8 cellular contexts compared by ENCODE assay signal in the genomic region with DNA sequence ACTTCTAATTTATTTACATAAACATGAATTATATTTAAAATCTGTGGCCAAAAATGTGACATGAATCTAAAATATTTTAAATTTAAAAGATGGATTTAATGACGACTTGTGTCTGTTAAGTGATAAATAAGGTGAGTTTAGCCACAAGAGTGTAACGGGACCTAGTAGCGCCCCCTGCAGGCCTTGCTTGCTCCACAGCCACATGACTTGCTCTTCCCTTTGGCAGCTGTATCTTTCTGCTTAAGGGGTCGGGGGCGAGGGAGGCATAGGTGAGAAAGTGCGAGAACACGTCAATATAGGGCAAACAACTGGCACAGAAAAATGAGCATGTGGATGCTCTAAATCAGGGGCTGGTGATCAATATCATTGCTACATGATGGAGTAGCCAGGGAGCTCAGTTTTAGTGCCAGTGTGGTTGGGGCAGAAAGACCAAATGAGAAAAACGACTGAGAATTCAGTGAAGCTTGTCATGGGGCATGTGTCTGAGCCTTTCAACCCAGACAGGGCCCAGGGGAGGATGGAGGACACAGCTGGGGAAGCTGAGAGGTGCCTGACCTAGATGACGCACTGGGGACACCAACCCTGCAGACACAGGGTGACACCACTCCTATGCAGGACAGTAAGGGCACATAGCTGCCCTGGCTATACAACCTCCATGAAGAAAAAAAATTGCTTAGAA. TPM values are rescaled to one million over a fixed set of nuclear protein-coding genes. Genes with fewer than 3 reads are reported as not detected.
DNase-seq lines count a peak whose midpoint lies in the region; ATAC-seq lines count a peak whose summit lies in the region.

No MANE protein-coding gene starts in this region.

- H2BK12ac ChIP-seq in trophoblast cell (ENCODE audit: low read length), result no peak overlapping the region

- no peak for ATAC-seq in GM21717 (IDR thresholded peaks at IDR 0.05; ENCODE audit: unreplicated experiment)

- H4K12ac ChIP-seq in trophoblast cell (ENCODE audit: low read depth, low read length), result no peak overlapping the region

- no peak overlapping the region for H3K4me2 ChIP-seq in trophoblast cell (ENCODE audit: low read length)

- no peak overlapping the region for H3K9ac ChIP-seq in trophoblast cell (ENCODE audit: low read length)

- DNase-seq in NCI-H2196 (lab: John Stamatoyannopoulos, UW; ENCODE audit: unreplicated experiment), result peak; percentile 1
- no peak for DNase-seq in NCI-H2196 treated with DMSO at 0.1 percent for 48 hours (lab: John Stamatoyannopoulos, UW; ENCODE audit: unreplicated experiment)
- DNase-seq in NCI-H2029 (lab: John Stamatoyannopoulos, UW), result peak; percentile 6
- DNase-seq in activated CD8-positive, alpha-beta memory T cell treated with anti-CD3 and anti-CD28 coated beads for 48 hours (ENCODE audit: low read depth in 2 of 3, low spot score in 2 of 3), result peak in 2 of 3 experiments; percentile 16 to 68
- peak; percentile 47 for DNase-seq in fibroblast of peridontal ligament (ENCODE audit: extremely low read depth)
- peak; percentile 64 to 79 for DNase-seq in trophoblast cell
- no peak for DNase-seq in NCI-H2081 (lab: John Stamatoyannopoulos, UW)

- H2AK5ac ChIP-seq in trophoblast cell (ENCODE audit: low read length), result no peak overlapping the region

- no peak overlapping the region for H2BK5ac ChIP-seq in trophoblast cell (ENCODE audit: low read depth, low read length, poor library complexity)

- H3K4me3 ChIP-seq in trophoblast cell (ENCODE audit: low read depth, low read length), result no peak overlapping the region

- no peaks in the 10 kb centered on the region for H3K79me1 ChIP-seq in trophoblast cell (ENCODE audit: low read length)

- no peaks in the 10 kb centered on the region for H3K9me3 ChIP-seq in trophoblast cell (ENCODE audit: insufficient read depth, low read depth, low read length)

- WGBS in trophoblast cell (ENCODE audit: extremely low coverage, insufficient coverage, insufficient read length), result no CpG with 5 or more reads among the region's 9 CpGs

- H3K4me1 ChIP-seq in trophoblast cell (ENCODE audit: control insufficient read depth in 1 of 2, insufficient read depth in 2 of 2, low read length in 2 of 2), result no peaks in the 10 kb centered on the region

- peaks cover 23 to 28% of the 10 kb centered on the region in 2 experiments for H3K36me3 ChIP-seq in trophoblast cell (ENCODE audit: control insufficient read depth in 1 of 2, insufficient read depth in 2 of 2, low read length in 2 of 2)

- no peak overlapping the region for H2AFZ ChIP-seq in trophoblast cell (ENCODE audit: insufficient read depth, low read length, poor library complexity)

- H3K4ac ChIP-seq in trophoblast cell (ENCODE audit: low read depth, low read length), result no peak overlapping the region

- H4K91ac ChIP-seq in trophoblast cell (ENCODE audit: low read depth, low read length), result no peak overlapping the region

- H3K79me2 ChIP-seq in trophoblast cell (ENCODE audit: control insufficient read depth, insufficient read depth, low read length, poor library complexity), result no peaks in the 10 kb centered on the region

- no peak overlapping the region for H3K18ac ChIP-seq in trophoblast cell (ENCODE audit: low read length)

- H4K8ac ChIP-seq in trophoblast cell (ENCODE audit: low read depth, low read length), result no peak overlapping the region

- no peak overlapping the region for H3K23ac ChIP-seq in trophoblast cell (ENCODE audit: low read length)

- H3K27ac ChIP-seq in trophoblast cell (ENCODE audit: low read depth, low read length), result no peak overlapping the region

- H3K14ac ChIP-seq in trophoblast cell (ENCODE audit: low read length), result no peak overlapping the region

- no peaks in the 10 kb centered on the region for H3K27me3 ChIP-seq in trophoblast cell (ENCODE audit: insufficient read depth, low read length)

- H2BK120ac ChIP-seq in trophoblast cell (ENCODE audit: insufficient read depth, low read length, poor library complexity), result no peak overlapping the region

RNA-seq across cellular contexts. Expression of a gene that starts 49.8 kb away (rescaled TPM):
- polyA plus RNA-seq in trophoblast cell (2013), result 16.3 and 16.5 TPM in 2 replicates

Comparison
In these comparisons a context has a peak if more than half of its experiments do, and no peak if none do; other contexts are left out.
1. DNase-seq: peak in NCI-H2196 (single experiment), NCI-H2029 (single experiment), activated CD8-positive, alpha-beta memory T cell treated with anti-CD3 and anti-CD28 coated beads for 48 hours (2 of 3), fibroblast of peridontal ligament (single experiment) and trophoblast cell (2 of 2); none in NCI-H2196 treated with DMSO at 0.1 percent for 48 hours (single experiment) and NCI-H2081 (0 of 2).